In genomic region chr13:73900591-73900990, GRCh38 we compare ENCODE assay signal across 20 cellular contexts.
"Had no signal": no experiment of that assay in that cellular context is flagged by ENCODE, and none has a peak within 500 bp of the region (broad histone marks: within the 10 kb centered on the region; RNA-seq: fewer than 3 reads in every experiment).

No MANE protein-coding gene starts in this region.

- DNase-seq: activated CD4-positive, alpha-beta memory T cell treated with anti-CD3 and anti-CD28 coated beads, Interleukin-2, amount 10 ng/mL, durations not matched to agents 7 days and 5 days; activated CD4-positive, alpha-beta T cell treated with anti-CD3 and anti-CD28 coated beads for 36 hours; activated CD4-positive, alpha-beta T cell treated with anti-CD3 and anti-CD28 coated beads, Interleukin-2, amount 50 U/mL, for 1 hour; activated gamma-delta T cell; activated naive CD4-positive, alpha-beta T cell treated with anti-CD3 and anti-CD28 coated beads for 36 hours; activated T-cell treated with anti-CD3 and anti-CD28 coated beads for 4 hours; activated T-cell treated with anti-CD3 and anti-CD28 coated beads, Interleukin-2, amount 50 U/mL, for 48 hours; amygdala; caudate nucleus; NCI-H1048; NCI-H146; NCI-H187 treated with DMSO at 0.1 percent for 48 hours; NCI-H2081 treated with DMSO at 0.1 percent for 48 hours; NCI-H446; NCI-H524; PC-3; SHP77 treated with DMSO at 0.1 percent for 48 hours; T-helper 17 cell; T-helper 9 cell had no signal

- FAIRE-seq: TTC549 had no signal
